ENCODE assay signal across 8 cellular contexts in the genomic region with DNA sequence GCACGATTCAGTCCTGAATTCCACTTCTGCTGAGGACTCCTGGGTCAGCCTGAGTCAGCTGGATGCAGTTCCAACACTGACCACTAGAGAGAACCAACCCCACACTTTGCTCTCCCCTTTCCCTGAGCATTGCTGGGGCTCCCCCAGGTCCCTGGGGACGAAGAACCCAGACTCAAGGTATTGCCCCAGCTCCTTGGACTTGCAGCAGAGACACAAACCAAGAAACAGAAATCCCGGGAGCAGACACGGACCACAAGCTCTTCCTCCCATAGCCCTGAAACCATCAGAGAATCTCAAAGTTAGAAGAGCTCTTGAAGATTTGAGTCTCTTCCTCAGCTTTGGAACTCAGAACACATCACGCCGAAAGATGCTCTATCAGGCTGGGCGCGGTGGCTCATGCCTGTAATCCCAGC. TPM values are rescaled to one million over a fixed set of nuclear protein-coding genes. Genes with fewer than 3 reads are reported as not detected.
DNase-seq lines count a peak whose midpoint lies in the region; ATAC-seq and TF ChIP-seq lines count a peak whose summit lies in the region.

No MANE protein-coding gene starts in this region.

- CTCF ChIA-PET in Calu3 (lab: Charles Lee): interaction anchor here (0.6 to 2.8 kb wide), 7 partner anchors 12 to 363 kb away, joined by 3 to 15 read pairs (median 5); a partner anchor contains a TSS

- H3K9me3 ChIP-seq in breast epithelium (no peaks in the 10 kb centered on the region), left lung (no peaks in the 10 kb centered on the region)

- H3K27me3 Mint-ChIP-seq in Calu3 (ENCODE audit: unreplicated experiment): peaks cover 72% of the 10 kb centered on the region

- no TSS peak for BruUV-seq in Calu3 (replicated peaks; lab: Mats Ljungman, UMichigan)

- H3K4me1 ChIP-seq in breast epithelium: no peaks in the 10 kb centered on the region
- no peaks in the 10 kb centered on the region for H3K4me1 ChIP-seq in left lung

- no peak overlapping the region for H3K4me3 Mint-ChIP-seq in Calu3 (ENCODE audit: low read depth, unreplicated experiment)

- no peak overlapping the region for H3K27ac Mint-ChIP-seq in Calu3 (ENCODE audit: unreplicated experiment)

- H3K27me3 ChIP-seq in breast epithelium: no peaks in the 10 kb centered on the region
- H3K27me3 ChIP-seq in left lung: no peaks in the 10 kb centered on the region

- no peaks in the 10 kb centered on the region for H3K36me3 ChIP-seq in breast epithelium
- H3K36me3 ChIP-seq in left lung: no peaks in the 10 kb centered on the region

- no peak for TF ChIP-seq POLR2A in breast epithelium (IDR thresholded peaks at IDR 0.05)

- TF ChIP-seq CTCF in Calu3 (IDR thresholded peaks at IDR 0.05; ENCODE audit: unreplicated experiment) (peak; percentile 90), WI38 (IDR thresholded peaks at IDR 0.05; ENCODE audit: low read depth, low read length) (peak; percentile 98), breast epithelium (IDR thresholded peaks at IDR 0.05) (peak; percentile 80 to 94 (median 93)), left lung (IDR thresholded peaks at IDR 0.05) (peak; percentile 93 to 99)

- no peaks in the 10 kb centered on the region for H3K9me3 Mint-ChIP-seq in Calu3 (ENCODE audit: low read depth, unreplicated experiment)

- no peak overlapping the region for H3K4me3 ChIP-seq in WI38 (ENCODE audit: low read depth, low read length)
- no peak overlapping the region for H3K4me3 ChIP-seq in breast epithelium
- H3K4me3 ChIP-seq in left lung: no peak overlapping the region

- ATAC-seq in GM21515 (IDR thresholded peaks at IDR 0.05; ENCODE audit: unreplicated experiment) (peak; percentile 67), left lung (peak; percentile 96)

- intact Hi-C loops in Calu3 (cut with micrococcal nuclease; ENCODE audit: unreplicated experiment): loop anchor here (2.0 to 10.0 kb wide), 3 partner anchors 31 to 215 kb away; a partner anchor contains a TSS
- intact Hi-C loops in breast epithelium (cut with DNase I; ENCODE audit: low total_unique reads): loop anchor here (5.0 kb wide), 1 partner anchor 778 kb away; no protein-coding TSS in a partner anchor
- intact Hi-C loops in left lung (cut with DNase I): loop anchor here in 1 of 2 donors (5.0 to 10.0 kb wide), 2 partner anchors 108 to 215 kb away; a partner anchor contains a TSS

- no peaks in the 10 kb centered on the region for H3K36me3 Mint-ChIP-seq in Calu3 (ENCODE audit: insufficient read depth, unreplicated experiment)

- H3K27ac ChIP-seq in breast epithelium: no peak overlapping the region
- H3K27ac ChIP-seq in left lung: no peak overlapping the region

- peak; percentile 58 for DNase-seq in Calu3
- peak; percentile 68 for DNase-seq in MV-4-11 (lab: John Stamatoyannopoulos, UW)
- DNase-seq in breast epithelium (ENCODE audit: low spot score in 2 of 2): peak in 1 of 2 donors; percentile 43
- DNase-seq in left lung: peak; percentile 31 to 49
- peak; percentile 48 to 71 (median 65) for DNase-seq in stimulated activated CD4-positive, alpha-beta T cell treated with anti-CD3 and anti-CD28 coated beads, TNF-alpha, amount 100 ng/mL, for 24 hours (ENCODE audit: low read depth in 3 of 3)
- no peak for DNase-seq in DMS114 treated with DMSO at 0.1 percent for 48 hours (lab: John Stamatoyannopoulos, UW; ENCODE audit: unreplicated experiment)

- H3K4me1 Mint-ChIP-seq in Calu3 (ENCODE audit: low read depth, unreplicated experiment): no peaks in the 10 kb centered on the region

RNA-seq across cellular contexts. Expression of a gene that starts 0.7 kb away (rescaled TPM):
- not detected in 2 replicates for total RNA-seq in Calu3 (2022)
- total RNA-seq in breast epithelium: not detected
- not detected for total RNA-seq in left lung

RNA-seq across cellular contexts. Expression of a gene that starts 8.3 kb away (rescaled TPM):
- total RNA-seq in Calu3 (2022) (not detected in 2 replicates), breast epithelium (not detected), left lung (not detected)

RNA-seq across cellular contexts. Expression of a gene that starts 12.8 kb away (rescaled TPM):
- not detected in 2 replicates for total RNA-seq in Calu3 (2022)
- total RNA-seq in breast epithelium: 1 to 10 TPM; 2.2 to 7.9 (median 3.4) TPM
- 1 to 10 TPM; 2.7 to 3.5 TPM for total RNA-seq in left lung

RNA-seq across cellular contexts. Expression of a gene that starts 22.9 kb away (rescaled TPM):
- total RNA-seq in Calu3 (2022) (not detected in 2 replicates), breast epithelium (not detected), left lung (not detected)

RNA-seq across cellular contexts. Expression of a gene that starts 37.6 kb away (rescaled TPM):
- total RNA-seq in Calu3 (2022) (not detected in 2 replicates), breast epithelium (not detected), left lung (not detected)
